ENCODE assay signal across 1 cellular context in the genomic region with DNA sequence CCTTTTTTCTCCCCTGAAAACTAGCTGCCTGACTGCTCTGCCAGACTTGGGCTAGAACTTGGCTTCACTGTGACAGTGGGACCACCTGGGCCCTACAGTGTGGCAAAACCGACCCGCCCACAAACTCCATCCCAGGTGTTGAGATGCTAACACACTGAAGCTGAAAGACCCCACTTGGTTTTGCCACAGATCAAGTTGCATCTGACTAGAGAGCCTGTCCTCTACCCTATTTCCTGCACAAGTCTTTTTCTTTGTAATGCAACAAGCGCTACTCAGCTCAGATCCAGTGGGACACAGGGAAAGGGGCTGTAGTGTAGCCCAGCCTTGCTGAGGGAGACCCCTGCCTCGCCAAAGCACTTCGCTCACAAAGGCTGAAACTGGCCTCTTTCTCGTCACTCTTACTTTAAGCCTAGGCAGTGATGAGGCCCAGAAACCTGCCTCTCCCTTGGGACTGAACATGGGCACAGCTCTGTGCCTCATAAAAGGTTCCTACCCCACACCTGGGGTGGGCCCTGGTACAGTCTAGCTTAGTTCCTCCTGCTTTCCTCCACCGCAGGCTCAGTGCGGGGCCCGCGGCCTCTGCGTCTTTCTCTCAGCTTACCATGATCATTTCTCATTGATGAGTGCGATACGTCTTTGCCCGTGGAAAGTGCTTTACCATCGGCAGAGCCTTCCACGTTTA.
TF ChIP-seq lines count a peak whose summit lies in the region.

No MANE protein-coding gene starts in this region.

TF ChIP-seq in GM23338, 12 proteins besides CTCF, POLR2A, EP300 and RAD21 (continued from another document):
- TF ChIP-seq ETS1 (IDR thresholded peaks at IDR 0.05) (no peak), EZH2phosphoT487 (IDR thresholded peaks at IDR 0.05; ENCODE audit: unreplicated experiment) (no peak), NANOG (IDR thresholded peaks at IDR 0.05; ENCODE audit: borderline replicate concordance) (no peak), EZH2 (IDR thresholded peaks at IDR 0.05; ENCODE audit: low read depth, unreplicated experiment) (no peak), POLR2AphosphoS5 (IDR thresholded peaks at IDR 0.05; ENCODE audit: low read depth) (no peak), ZNF331 (CRISPR knock-in tag; IDR thresholded peaks at IDR 0.05; ENCODE audit: low read depth) (no peak), ZNF462 (CRISPR knock-in tag; IDR thresholded peaks at IDR 0.05) (no peak), CREB1 (CRISPR knock-in tag; IDR thresholded peaks at IDR 0.05; ENCODE audit: low read depth) (no peak), ZNF114 (CRISPR knock-in tag; IDR thresholded peaks at IDR 0.05) (no peak), STAT1 (IDR thresholded peaks at IDR 0.05; ENCODE audit: unreplicated experiment) (no peak)
- TF ChIP-seq, protein P1, sequence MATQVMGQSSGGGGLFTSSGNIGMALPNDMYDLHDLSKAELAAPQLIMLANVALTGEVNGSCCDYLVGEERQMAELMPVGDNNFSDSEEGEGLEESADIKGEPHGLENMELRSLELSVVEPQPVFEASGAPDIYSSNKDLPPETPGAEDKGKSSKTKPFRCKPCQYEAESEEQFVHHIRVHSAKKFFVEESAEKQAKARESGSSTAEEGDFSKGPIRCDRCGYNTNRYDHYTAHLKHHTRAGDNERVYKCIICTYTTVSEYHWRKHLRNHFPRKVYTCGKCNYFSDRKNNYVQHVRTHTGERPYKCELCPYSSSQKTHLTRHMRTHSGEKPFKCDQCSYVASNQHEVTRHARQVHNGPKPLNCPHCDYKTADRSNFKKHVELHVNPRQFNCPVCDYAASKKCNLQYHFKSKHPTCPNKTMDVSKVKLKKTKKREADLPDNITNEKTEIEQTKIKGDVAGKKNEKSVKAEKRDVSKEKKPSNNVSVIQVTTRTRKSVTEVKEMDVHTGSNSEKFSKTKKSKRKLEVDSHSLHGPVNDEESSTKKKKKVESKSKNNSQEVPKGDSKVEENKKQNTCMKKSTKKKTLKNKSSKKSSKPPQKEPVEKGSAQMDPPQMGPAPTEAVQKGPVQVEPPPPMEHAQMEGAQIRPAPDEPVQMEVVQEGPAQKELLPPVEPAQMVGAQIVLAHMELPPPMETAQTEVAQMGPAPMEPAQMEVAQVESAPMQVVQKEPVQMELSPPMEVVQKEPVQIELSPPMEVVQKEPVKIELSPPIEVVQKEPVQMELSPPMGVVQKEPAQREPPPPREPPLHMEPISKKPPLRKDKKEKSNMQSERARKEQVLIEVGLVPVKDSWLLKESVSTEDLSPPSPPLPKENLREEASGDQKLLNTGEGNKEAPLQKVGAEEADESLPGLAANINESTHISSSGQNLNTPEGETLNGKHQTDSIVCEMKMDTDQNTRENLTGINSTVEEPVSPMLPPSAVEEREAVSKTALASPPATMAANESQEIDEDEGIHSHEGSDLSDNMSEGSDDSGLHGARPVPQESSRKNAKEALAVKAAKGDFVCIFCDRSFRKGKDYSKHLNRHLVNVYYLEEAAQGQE (IDR thresholded peaks at IDR 0.05; ENCODE audit: unreplicated experiment): no peak
